Comparison of ENCODE assay signal across 17 cellular contexts in the genomic region with DNA sequence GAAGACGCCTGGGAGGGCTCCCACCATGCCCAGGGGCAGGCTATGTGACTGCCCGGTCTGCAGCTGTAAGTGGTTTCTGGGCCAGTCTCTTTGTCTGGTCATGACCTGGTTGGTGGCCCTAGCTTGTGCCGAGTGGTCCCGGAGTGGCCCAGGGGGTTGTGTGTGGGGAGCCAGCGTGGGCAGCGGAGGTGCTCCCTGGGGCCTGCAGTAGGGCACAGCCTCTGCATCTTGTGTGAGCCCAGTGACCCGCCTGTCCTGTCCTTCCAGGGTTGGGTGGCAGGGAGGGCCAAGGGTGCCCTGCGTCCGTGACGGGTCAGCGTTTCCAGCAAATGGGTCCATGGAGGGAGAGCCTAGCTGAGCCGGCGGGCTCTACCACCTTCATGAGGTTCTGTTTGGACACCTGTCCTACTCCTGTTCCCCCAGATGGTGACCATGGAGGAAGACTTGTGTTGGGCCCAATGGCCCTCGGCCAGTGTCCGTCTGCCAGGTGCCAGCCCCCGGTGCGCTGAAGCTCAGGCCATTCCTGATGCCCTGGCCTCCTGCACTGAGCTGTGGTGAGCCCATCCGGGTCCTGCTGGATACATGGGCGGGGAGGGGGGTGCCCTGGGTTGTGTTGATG.
A peak's percentile ranks its signal among the peaks of the same experiment; 100 is the strongest.
DNase-seq lines count a peak whose midpoint lies in the region; ATAC-seq and TF ChIP-seq lines count a peak whose summit lies in the region.
"Had no signal": no experiment of that assay in that cellular context is flagged by ENCODE, and none has a peak within 500 bp of the region (broad histone marks: within the 10 kb centered on the region; RNA-seq: fewer than 3 reads in every experiment).

No MANE protein-coding gene starts in this region.

- TF ChIP-seq CTCF in heart left ventricle (IDR thresholded peaks at IDR 0.05) (no peak), body of pancreas (IDR thresholded peaks at IDR 0.05) (no peak), lower lobe of right lung (IDR thresholded peaks at IDR 0.05) (no peak), SK-N-SH (IDR thresholded peaks at IDR 0.05) (no peak)

- no peaks in the 10 kb centered on the region for H3K36me3 ChIP-seq in heart left ventricle
- H3K36me3 ChIP-seq in body of pancreas (replicated peaks in 1 of 2; ENCODE audit: insufficient read depth in 1 of 2, low read depth in 2 of 2) = no peaks in the 10 kb centered on the region
- no peaks in the 10 kb centered on the region for H3K36me3 ChIP-seq in lower lobe of right lung
- H3K36me3 ChIP-seq in SK-N-SH (replicated peaks in 1 of 2; ENCODE audit: control insufficient read depth in 1 of 2, insufficient read depth in 2 of 2, low read length in 1 of 2) = no peaks in the 10 kb centered on the region

- H2AFZ ChIP-seq in SK-N-SH (ENCODE audit: low read depth) = no peak overlapping the region

- 74 to 85% (median 83%) methylated on average over 8 to 19 of the region's 19 CpGs for WGBS in heart left ventricle, 4 donors
- WGBS in body of pancreas, 2 donors = 73 to 90% methylated on average over 8 to 19 of the region's 19 CpGs
- WGBS in SK-N-SH (ENCODE audit: low lambda C conversion rate) = 20% methylated on average over 4 of the region's 19 CpGs

- no peaks in the 10 kb centered on the region for H3F3A ChIP-seq in SK-N-SH (replicated peaks; ENCODE audit: insufficient read depth)

- POLR2A ChIA-PET in SK-N-SH (lab: Yijun Ruan, JAX) = no interaction called here

- no peak for TF ChIP-seq POLR2A in heart left ventricle (IDR thresholded peaks at IDR 0.05)
- no peak for TF ChIP-seq POLR2A in body of pancreas (IDR thresholded peaks at IDR 0.05)

- H3K4me2 ChIP-seq in SK-N-SH = no peak overlapping the region

- H4K20me1 ChIP-seq in SK-N-SH (ENCODE audit: insufficient read depth) = no peaks in the 10 kb centered on the region

- ATAC-seq in heart left ventricle (no peak), Right ventricle myocardium superior (ENCODE audit: poor library complexity) (no peak), body of pancreas (no peak), lower lobe of right lung (no peak), GM18907 (IDR thresholded peaks at IDR 0.05; ENCODE audit: unreplicated experiment) (no peak)
- ATAC-seq: GM12878 had no signal

- H3K4me3 ChIP-seq in heart left ventricle = no peak overlapping the region
- H3K4me3 ChIP-seq in body of pancreas = no peak overlapping the region
- H3K4me3 ChIP-seq in lower lobe of right lung = no peak overlapping the region
- H3K4me3 ChIP-seq in SK-N-SH (ENCODE audit: low read depth in 2 of 2, low read length in 1 of 2) = no peak overlapping the region
- H3K4me3 ChIP-seq: GM12878 had no signal

- H3K27ac ChIP-seq in heart left ventricle (no peak overlapping the region), body of pancreas (no peak overlapping the region), lower lobe of right lung (no peak overlapping the region), SK-N-SH (ENCODE audit: low read depth in 2 of 2, low read length in 1 of 2) (no peak overlapping the region)

- no peaks in the 10 kb centered on the region for H3K4me1 ChIP-seq in heart left ventricle
- H3K4me1 ChIP-seq in body of pancreas = no peaks in the 10 kb centered on the region
- no peaks in the 10 kb centered on the region for H3K4me1 ChIP-seq in lower lobe of right lung
- no peaks in the 10 kb centered on the region for H3K4me1 ChIP-seq in SK-N-SH (ENCODE audit: control insufficient read depth in 1 of 2, insufficient read depth in 2 of 2, low read depth in 1 of 2, low read length in 1 of 2)
- H3K4me1 ChIP-seq: Caco-2 had no signal

- H3K9me2 ChIP-seq in SK-N-SH = no peaks in the 10 kb centered on the region

- H3K9me3 ChIP-seq in heart left ventricle = peaks cover 0 to 48% (median 29%) of the 10 kb centered on the region in 12 donors
- peaks cover 0 to 35% (median 0%) of the 10 kb centered on the region in 3 donors for H3K9me3 ChIP-seq in body of pancreas
- H3K9me3 ChIP-seq in lower lobe of right lung = peaks cover 30% of the 10 kb centered on the region
- H3K9me3 ChIP-seq in SK-N-SH = no peaks in the 10 kb centered on the region

- TF ChIP-seq EP300 in SK-N-SH (IDR thresholded peaks at IDR 0.05; ENCODE audit: borderline replicate concordance in 1 of 2, low read depth in 1 of 2, low read length in 1 of 2) = no peak

- CTCF ChIA-PET in SK-N-SH (lab: Yijun Ruan, JAX) = no interaction called here

- no peak overlapping the region for H3K9ac ChIP-seq in SK-N-SH

- TF ChIP-seq RAD21 in SK-N-SH (IDR thresholded peaks at IDR 0.05; ENCODE audit: low read length) = no peak

- H3K79me2 ChIP-seq in SK-N-SH (ENCODE audit: insufficient read depth) = no peaks in the 10 kb centered on the region

- DNase-seq in heart left ventricle = peak in 3 of 5 donors; percentile 5 to 39 (median 13)
- no peak for DNase-seq in Right ventricle myocardium superior
- DNase-seq in body of pancreas = peak in 3 of 4 donors; percentile 2 to 11 (median 3)
- DNase-seq in lower lobe of right lung = peak; percentile 32
- DNase-seq in ureter (ENCODE audit: low spot score) = peak; percentile 33
- no peak for DNase-seq in SK-N-SH
- no peak for DNase-seq in NCI-H524 treated with DMSO at 0.1 percent for 48 hours (lab: John Stamatoyannopoulos, UW)
- DNase-seq: activated naive CD8-positive, alpha-beta T cell treated with anti-CD3 and anti-CD28 coated beads for 36 hours; effector CD8-positive, alpha-beta T cell; Kasumi-1; naive B cell; NCI-H1105 treated with DMSO at 0.1 percent for 48 hours; substantia nigra; SW 1271 had no signal

- intact Hi-C loops in heart left ventricle (cut with DNase I) (no loop called here), Right ventricle myocardium superior (cut with DNase I) (loop anchor here (10.0 kb wide), 1 partner anchor 65 kb away; no protein-coding TSS in a partner anchor), body of pancreas (cut with DNase I) (no loop called here), lower lobe of right lung (cut with DNase I) (no loop called here)

- H3K27me3 ChIP-seq in heart left ventricle (no peaks in the 10 kb centered on the region), body of pancreas (no peaks in the 10 kb centered on the region), lower lobe of right lung (ENCODE audit: low read depth) (no peaks in the 10 kb centered on the region), SK-N-SH (ENCODE audit: insufficient read depth) (no peaks in the 10 kb centered on the region)

TF ChIP-seq in SK-N-SH, 30 proteins besides CTCF, POLR2A, EP300 and RAD21:
- TF ChIP-seq POLR2AphosphoS5 (IDR thresholded peaks at IDR 0.05; ENCODE audit: low read depth, low read length) = no peak

Comparison
In these comparisons a context has a peak if more than half of its experiments do, and no peak if none do; other contexts are left out.
1. DNase-seq: peak in heart left ventricle (3 of 5), body of pancreas (3 of 4), lower lobe of right lung (single experiment) and ureter (single experiment); none in Right ventricle myocardium superior (single experiment), SK-N-SH (single experiment) and NCI-H524 treated with DMSO at 0.1 percent for 48 hours (single experiment).